In the genomic region with DNA sequence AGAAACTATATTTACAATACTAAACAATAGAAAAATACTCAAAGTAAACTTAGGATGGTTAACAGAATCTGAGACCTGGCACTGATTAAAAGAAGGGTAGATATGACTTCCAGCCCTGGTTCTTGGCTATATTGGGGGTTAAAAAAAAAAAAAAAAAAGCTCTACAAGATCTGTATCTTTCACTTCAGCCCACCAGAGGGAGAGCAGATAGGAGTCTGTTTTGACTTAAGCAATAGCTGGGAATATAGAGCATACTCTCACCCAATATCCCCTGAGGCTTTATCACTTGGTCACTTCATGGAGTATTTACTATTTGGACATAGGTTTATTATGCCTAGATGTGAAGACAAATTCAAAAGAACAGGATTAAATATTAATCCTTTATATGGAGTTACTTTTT, we compare ENCODE assay signal across 1 cellular context.
TF ChIP-seq lines count a peak whose summit lies in the region.

No MANE protein-coding gene starts in this region.

TF ChIP-seq in H1, 55 proteins besides CTCF, POLR2A, EP300 and RAD21:
- TF ChIP-seq CEBPB (IDR thresholded peaks at IDR 0.05; ENCODE audit: low read depth, low read length) (peak; percentile 59; the same call in 1 of the 2 replicates), CHD2 (IDR thresholded peaks at IDR 0.05; ENCODE audit: low read length) (no peak), POLR2AphosphoS5 (IDR thresholded peaks at IDR 0.05; ENCODE audit: low read depth, low read length) (no peak), NANOG (IDR thresholded peaks at IDR 0.05; ENCODE audit: insufficient read depth, low read depth, low read length, poor library complexity, severe bottlenecking) (no peak)
TF ChIP-seq in H1: peak in this region for 1.
